In genomic region chr1:153347856-153348255, GRCh38 we compare ENCODE assay signal across 16 cellular contexts. TPM values are rescaled to one million over a fixed set of nuclear protein-coding genes. Genes with fewer than 3 reads are reported as not detected.
"Had no signal": no experiment of that assay in that cellular context is flagged by ENCODE, and none has a peak within 500 bp of the region (broad histone marks: within the 10 kb centered on the region; RNA-seq: fewer than 3 reads in every experiment).

No MANE protein-coding gene starts in this region.

- H3K9me3 ChIP-seq: breast epithelium, gastrocnemius medialis, upper lobe of left lung had no signal

- H3K4me3 ChIP-seq: breast epithelium, gastrocnemius medialis, upper lobe of left lung had no signal

- H3K36me3 ChIP-seq: breast epithelium, gastrocnemius medialis, upper lobe of left lung had no signal

- H3K27me3 ChIP-seq: upper lobe of left lung had no signal

- H3K4me1 ChIP-seq: breast epithelium, gastrocnemius medialis had no signal

- H3K4me3 Mint-ChIP-seq: T-helper 1 cell treated with Interleukin-12 subunit alpha and Interleukin-12 subunit beta and Interleukin-4 antibody, amounts not matched to agents 30 μg/mL and 1 μg/mL, for 36 hours had no signal

- ATAC-seq: gastrocnemius medialis had no signal

- H3K27ac ChIP-seq: breast epithelium, gastrocnemius medialis, upper lobe of left lung had no signal

- DNase-seq: activated CD4-positive, alpha-beta T cell treated with anti-CD3 and anti-CD28 coated beads, Interleukin-2, amount 50 U/mL, for 48 hours; activated CD4-positive, CD25-positive, alpha-beta regulatory T cell; activated CD8-positive, alpha-beta memory T cell treated with anti-CD3 and anti-CD28 coated beads, Interleukin-2, amount 50 U/mL, for 48 hours; aorta; gastrocnemius medialis; kidney glomerular epithelial cell; stimulated activated CD4-positive, alpha-beta T cell treated with anti-CD3 and anti-CD28 coated beads, Interleukin-12 subunit alpha, Interleukin-12 subunit beta, amount 100 ng/mL, for 4 hours; stimulated activated naive CD4-positive, alpha-beta T cell; substantia nigra; upper lobe of left lung had no signal

- H3K27ac Mint-ChIP-seq: T-helper 1 cell treated with Interleukin-12 subunit alpha and Interleukin-12 subunit beta and Interleukin-4 antibody, amounts not matched to agents 30 μg/mL and 1 μg/mL, for 36 hours had no signal

- H3K9me3 Mint-ChIP-seq: T-helper 1 cell treated with Interleukin-12 subunit alpha and Interleukin-12 subunit beta and Interleukin-4 antibody, amounts not matched to agents 30 μg/mL and 1 μg/mL, for 36 hours had no signal

RNA-seq across cellular contexts. Expression of gene PGLYRP4, which starts 0.8 kb away (rescaled TPM):
- total RNA-seq: aorta, breast epithelium, fibroblast of lung, gastrocnemius medialis, liver, mesenteric fat pad, osteoblast, upper lobe of left lung had no signal

RNA-seq across cellular contexts. Expression of gene S100A9, which starts 9.8 kb away (rescaled TPM):
- total RNA-seq: fibroblast of lung had no signal

RNA-seq across cellular contexts. Expression of gene S100A12, which starts 27.6 kb away (rescaled TPM):
- total RNA-seq: fibroblast of lung, osteoblast had no signal

RNA-seq across cellular contexts. Expression of gene PGLYRP3, which starts 35.1 kb away (rescaled TPM):
- total RNA-seq: aorta, breast epithelium, fibroblast of lung, gastrocnemius medialis, liver, mesenteric fat pad, osteoblast, upper lobe of left lung had no signal

RNA-seq across cellular contexts. Expression of gene S100A8, which starts 43.0 kb away (rescaled TPM):
- total RNA-seq: fibroblast of lung, osteoblast had no signal
